Comparison of ENCODE assay signal across 20 cellular contexts in genomic region chr5:175602171-175602570, GRCh38. TPM values are rescaled to one million over a fixed set of nuclear protein-coding genes. Genes with fewer than 3 reads are reported as not detected.
"Had no signal": no experiment of that assay in that cellular context is flagged by ENCODE, and none has a peak within 500 bp of the region (broad histone marks: within the 10 kb centered on the region; RNA-seq: fewer than 3 reads in every experiment).

No MANE protein-coding gene starts in this region.

- H3K27ac ChIP-seq: SJSA1, SK-N-MC had no signal

- ATAC-seq: HepG2 had no signal

- H3K4me1 ChIP-seq: SJSA1 had no signal

- FAIRE-seq: HepG2, RCC 7860 had no signal

- H3K4me3 ChIP-seq: MG63, SJSA1, SK-N-MC had no signal

- H3K36me3 ChIP-seq: MG63, SJSA1 had no signal

- DNase-seq: IMR-90, Karpas-422, KG1, MG63, NCI-H1092 treated with DMSO at 0.1 percent for 48 hours, NCI-H1436, NCI-H187, NCI-H2029, NCI-H2081 treated with DMSO at 0.1 percent for 48 hours, NCI-H2227 treated with DMSO at 0.1 percent for 48 hours, NCI-H526 treated with DMSO at 0.1 percent for 48 hours, NCI-H774, Right ventricle myocardium superior, RPMI8226, SIG-M5 had no signal

- H3K9me3 ChIP-seq: SJSA1 had no signal

RNA-seq across cellular contexts. Expression of gene HRH2, which starts 55.7 kb away (rescaled TPM):
- total RNA-seq: HepG2, IMR-90, NCI-H460, SJSA1 had no signal
- polyA plus RNA-seq: HepG2, IMR-90 had no signal
